In the genomic region with DNA sequence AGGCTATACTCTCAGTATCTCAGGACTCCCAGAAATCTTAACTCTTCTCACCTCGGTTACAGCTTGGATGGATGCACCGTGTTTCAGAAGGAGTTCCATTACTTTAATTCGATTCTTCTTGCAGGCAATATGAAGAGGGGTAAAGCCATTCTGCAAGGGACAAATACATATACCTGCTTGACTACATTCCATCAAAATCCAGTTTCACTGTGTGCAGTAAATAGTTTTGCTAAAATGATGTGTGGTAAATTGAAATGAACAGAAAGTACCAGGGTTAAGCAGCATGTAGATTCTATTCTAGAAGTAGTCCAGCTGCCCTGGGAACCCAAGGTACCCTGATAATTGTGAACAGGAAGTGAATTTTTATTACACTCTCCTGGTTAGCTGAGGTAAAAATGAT, we compare ENCODE assay signal across 23 cellular contexts.
DNase-seq lines count a peak whose midpoint lies in the region; ATAC-seq and TF ChIP-seq lines count a peak whose summit lies in the region.
"Had no signal": no experiment of that assay in that cellular context is flagged by ENCODE, and none has a peak within 500 bp of the region (broad histone marks: within the 10 kb centered on the region; RNA-seq: fewer than 3 reads in every experiment).

No MANE protein-coding gene starts in this region.

- H3F3A ChIP-seq in PC-9 (ENCODE audit: insufficient read depth, low read depth) = peaks cover 7% of the 10 kb centered on the region; the same call in 1 of the 2 replicates

- H3K79me2 ChIP-seq in Karpas-422 (ENCODE audit: low read length) (no peaks in the 10 kb centered on the region), PC-9 (ENCODE audit: low read depth) (no peaks in the 10 kb centered on the region)

- POLR2A ChIA-PET in PC-9 (lab: Charles Lee; ENCODE audit: unreplicated experiment) = no interaction called here

- CTCF ChIA-PET in PC-9 (lab: Charles Lee) = interaction anchor here (0.7 kb wide), 1 partner anchor 104 kb away, joined by 3 read pairs; no protein-coding TSS in a partner anchor

- H3K4me1 ChIP-seq in Karpas-422 (ENCODE audit: low read length) = peaks cover 43% of the 10 kb centered on the region
- peaks cover 8% of the 10 kb centered on the region for H3K4me1 ChIP-seq in PC-9 (replicated peaks; ENCODE audit: insufficient read depth)
- H3K4me1 ChIP-seq: A549, BE2C, HAP-1 had no signal

- H3K9ac ChIP-seq in Karpas-422 (ENCODE audit: low read length) = no peak overlapping the region
- H3K9ac ChIP-seq: BLaER1 treated with 17β-estradiol and CSF1 and Interleukin-3, amounts not matched to agents 10 nM and 100 nM had no signal

- H3K4me2 ChIP-seq in Karpas-422 (ENCODE audit: low read depth, low read length, poor library complexity, severe bottlenecking) = peak overlapping the region; percentile 33
- peak overlapping the region; percentile 35; the same call in 1 of the 2 replicates for H3K4me2 ChIP-seq in PC-9
- H3K4me2 ChIP-seq: A549; BLaER1 treated with 17β-estradiol and CSF1 and Interleukin-3, amounts not matched to agents 10 nM and 100 nM had no signal

- H3K36me3 Mint-ChIP-seq in mesothelial cell of epicardium = peaks cover 16% of the 10 kb centered on the region
- H3K36me3 Mint-ChIP-seq: CD14-positive monocyte had no signal

- H3K9me3 Mint-ChIP-seq in mesothelial cell of epicardium = no peaks in the 10 kb centered on the region
- H3K9me3 Mint-ChIP-seq: CD14-positive monocyte; CD4-positive, alpha-beta T cell; CD8-positive, alpha-beta memory T cell; HFFc6 had no signal

- no peaks in the 10 kb centered on the region for H3K27me3 Mint-ChIP-seq in mesothelial cell of epicardium (ENCODE audit: low read depth)
- H3K27me3 Mint-ChIP-seq: CD4-positive, alpha-beta T cell had no signal

- ATAC-seq in GM18867 (IDR thresholded peaks at IDR 0.05; ENCODE audit: unreplicated experiment) (no peak), GM18511 (IDR thresholded peaks at IDR 0.05; ENCODE audit: unreplicated experiment) (no peak)
- ATAC-seq: A549, GM12878 had no signal

- peaks cover 34% of the 10 kb centered on the region for H3K4me1 Mint-ChIP-seq in mesothelial cell of epicardium

- intact Hi-C loops in PC-9 (cut with micrococcal nuclease; ENCODE audit: unreplicated experiment) = loop anchor here (2.0 to 10.0 kb wide), 2 partner anchors 65 to 439 kb away; no protein-coding TSS in a partner anchor

- no peaks in the 10 kb centered on the region for H3K9me3 ChIP-seq in Karpas-422 (ENCODE audit: low read length)
- no peaks in the 10 kb centered on the region for H3K9me3 ChIP-seq in PC-9 (ENCODE audit: insufficient read depth, low read depth)
- H3K9me3 ChIP-seq: A549; BE2C; BLaER1 treated with 17β-estradiol and CSF1 and Interleukin-3, amounts not matched to agents 10 nM and 100 nM; HAP-1 had no signal

- H3K27me3 ChIP-seq in Karpas-422 (ENCODE audit: low read length) = no peaks in the 10 kb centered on the region
- H3K27me3 ChIP-seq in PC-9 (ENCODE audit: insufficient read depth, low read depth) = no peaks in the 10 kb centered on the region
- H3K27me3 ChIP-seq: BE2C; BLaER1 treated with 17β-estradiol and CSF1 and Interleukin-3, amounts not matched to agents 10 nM and 100 nM had no signal

- no peak overlapping the region for H3K27ac ChIP-seq in Karpas-422 (ENCODE audit: low read length)
- no peak overlapping the region; the same call in 1 of the 2 replicates for H3K27ac ChIP-seq in PC-9
- H3K27ac ChIP-seq: A549; BLaER1 treated with 17β-estradiol and CSF1 and Interleukin-3, amounts not matched to agents 10 nM and 100 nM had no signal

- H2AFZ ChIP-seq in Karpas-422 (ENCODE audit: low read length) (no peak overlapping the region), PC-9 (no peak overlapping the region)

- H3K36me3 ChIP-seq in Karpas-422 (ENCODE audit: insufficient read depth, low read length) (no peaks in the 10 kb centered on the region), PC-9 (ENCODE audit: low read depth) (no peaks in the 10 kb centered on the region)
- H3K36me3 ChIP-seq: BE2C; BLaER1 treated with 17β-estradiol and CSF1 and Interleukin-3, amounts not matched to agents 10 nM and 100 nM; HAP-1 had no signal

- no peak overlapping the region for H3K4me3 Mint-ChIP-seq in mesothelial cell of epicardium
- H3K4me3 Mint-ChIP-seq: CD14-positive monocyte; CD4-positive, alpha-beta T cell; CD8-positive, alpha-beta memory T cell; HFFc6 had no signal

- H3K4me3 ChIP-seq in Karpas-422 (ENCODE audit: low read length) (no peak overlapping the region), PC-9 (no peak overlapping the region)
- H3K4me3 ChIP-seq: A549; BLaER1 treated with 17β-estradiol and CSF1 and Interleukin-3, amounts not matched to agents 10 nM and 100 nM; GM12878; HAP-1 had no signal

- H4K20me1 ChIP-seq in Karpas-422 (ENCODE audit: insufficient read depth, low read depth, low read length) = no peaks in the 10 kb centered on the region
- no peaks in the 10 kb centered on the region for H4K20me1 ChIP-seq in PC-9 (ENCODE audit: insufficient read depth)
- H4K20me1 ChIP-seq: BLaER1 treated with 17β-estradiol and CSF1 and Interleukin-3, amounts not matched to agents 10 nM and 100 nM had no signal

- peak overlapping the region; percentile 48 for H3K27ac Mint-ChIP-seq in mesothelial cell of epicardium
- H3K27ac Mint-ChIP-seq: CD14-positive monocyte; CD4-positive, alpha-beta T cell; HFFc6 had no signal

- DNase-seq in Karpas-422 (no peak), PC-9 (peak in 1 of 2 experiments; percentile 67), mesothelial cell of epicardium (ENCODE audit: low spot score in 2 of 2, unreplicated experiment in 2 of 2) (no peak), nucleus accumbens (lab: John Stamatoyannopoulos, UW) (no peak)
- DNase-seq: 8988T; ACHN; AML-193; BE2C; CD4-positive, alpha-beta T cell; CD8-positive, alpha-beta memory T cell; DMS 273 treated with DMSO at 0.1 percent for 48 hours; DMS79; EL; GDM1; GOT3; HFFc6 had no signal

- no TSS peak for BruUV-seq in PC-9 (replicated peaks; lab: Mats Ljungman, UMichigan)

- no peaks in the 10 kb centered on the region for H3K9me2 ChIP-seq in Karpas-422 (replicated peaks; ENCODE audit: insufficient read depth, low read length)
- no peaks in the 10 kb centered on the region for H3K9me2 ChIP-seq in PC-9 (ENCODE audit: insufficient read depth)

- TF ChIP-seq CTCF in PC-9 (conservative IDR thresholded peaks at IDR 0.05) = no peak
- TF ChIP-seq CTCF in mesothelial cell of epicardium (IDR thresholded peaks at IDR 0.05; ENCODE audit: unreplicated experiment) = no peak
